In the genomic region with DNA sequence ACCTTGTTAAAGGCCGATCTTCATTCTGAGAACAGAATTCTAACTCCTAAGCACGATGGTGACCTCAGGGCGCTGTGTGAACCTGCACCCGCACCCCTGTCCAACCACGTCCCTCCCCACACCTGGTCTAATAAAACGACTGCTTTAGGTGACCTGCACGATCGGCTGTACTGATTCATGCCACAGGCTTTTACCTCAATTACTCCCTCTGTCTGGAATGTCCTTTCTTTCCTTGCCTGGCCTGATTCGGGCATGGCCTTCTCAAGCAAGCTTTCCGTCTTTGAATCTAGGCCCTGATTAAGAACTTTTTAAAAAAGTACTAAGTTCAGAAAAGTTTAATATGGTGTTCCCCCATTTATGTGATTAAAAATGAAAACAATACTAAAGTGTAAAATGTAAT, we compare ENCODE assay signal across 9 cellular contexts. TPM values are rescaled to one million over a fixed set of nuclear protein-coding genes. Genes with fewer than 3 reads are reported as not detected.
DNase-seq lines count a peak whose midpoint lies in the region; ATAC-seq and TF ChIP-seq lines count a peak whose summit lies in the region.
"Had no signal": no experiment of that assay in that cellular context is flagged by ENCODE, and none has a peak within 500 bp of the region (broad histone marks: within the 10 kb centered on the region; RNA-seq: fewer than 3 reads in every experiment).

No MANE protein-coding gene starts in this region.

- H3K36me3 Mint-ChIP-seq in naive thymus-derived CD4-positive, alpha-beta T cell: peaks cover 0 to 9% (median 0%) of the 10 kb centered on the region in 5 donors

- peak overlapping the region; percentile 87 for H3K9ac ChIP-seq in ES-I3 (ENCODE audit: low read depth, low read length)
- peak overlapping the region; percentile 93 for H3K9ac ChIP-seq in endocrine pancreas (ENCODE audit: control insufficient read depth, insufficient read depth, low read length)

- H3K4me1 ChIP-seq in ES-I3 (ENCODE audit: insufficient read depth, low read length) (peaks cover 4% of the 10 kb centered on the region), PC-9 (replicated peaks; ENCODE audit: insufficient read depth) (peaks cover 42% of the 10 kb centered on the region), endocrine pancreas (ENCODE audit: control insufficient read depth, insufficient read depth, low read length) (peaks cover 13% of the 10 kb centered on the region)
- peaks cover 13 to 17% of the 10 kb centered on the region in 2 donors for H3K4me1 ChIP-seq in naive thymus-derived CD4-positive, alpha-beta T cell (ENCODE audit: control insufficient read depth in 2 of 2, insufficient read depth in 2 of 2, low read length in 2 of 2)

- no peak for ATAC-seq in naive thymus-derived CD4-positive, alpha-beta T cell

- peaks cover 25 to 53% (median 43%) of the 10 kb centered on the region in 7 donors for H3K4me1 Mint-ChIP-seq in naive thymus-derived CD4-positive, alpha-beta T cell

- H3K9me3 Mint-ChIP-seq in naive thymus-derived CD4-positive, alpha-beta T cell: no peaks in the 10 kb centered on the region

- H3K4me2 ChIP-seq in PC-9: peak overlapping the region; percentile 100

- H3K79me2 ChIP-seq in PC-9 (ENCODE audit: low read depth): peaks cover 50% of the 10 kb centered on the region

- H2AFZ ChIP-seq in PC-9: peak overlapping the region; percentile 84

- H3K4me3 ChIP-seq in PC-9 (peak overlapping the region; percentile 93), endocrine pancreas (ENCODE audit: control insufficient read depth, insufficient read depth, low read length) (peak overlapping the region; percentile 95)
- peak overlapping the region; percentile 96 for H3K4me3 ChIP-seq in naive thymus-derived CD4-positive, alpha-beta T cell (ENCODE audit: low read length)

- no peaks in the 10 kb centered on the region for H3K9me2 ChIP-seq in PC-9 (ENCODE audit: insufficient read depth)

- peaks cover 19% of the 10 kb centered on the region for H3F3A ChIP-seq in PC-9 (ENCODE audit: insufficient read depth, low read depth)

- peak overlapping the region; percentile 91 to 100 (median 98) for H3K4me3 Mint-ChIP-seq in naive thymus-derived CD4-positive, alpha-beta T cell

- CTCF ChIA-PET in PC-9 (lab: Charles Lee) (interaction anchor here (0.6 to 1.8 kb wide), 6 partner anchors 52 to 1692 kb away, joined by 3 to 22 read pairs (median 10); no protein-coding TSS in a partner anchor), GM10248 (lab: Yijun Ruan, JAX) (interaction anchor here (1.8 to 5.3 kb wide), 3 partner anchors 9 to 172 kb away, joined by 5 to 27 read pairs (median 7); no protein-coding TSS in a partner anchor)
- CTCF ChIA-PET in naive thymus-derived CD4-positive, alpha-beta T cell (lab: Charles Lee): interaction anchor here (1.0 kb wide), 1 partner anchor 861 kb away, joined by 4 read pairs; no protein-coding TSS in a partner anchor

- no peak for TF ChIP-seq CTCF in PC-9 (conservative IDR thresholded peaks at IDR 0.05)
- no peak for TF ChIP-seq CTCF in GM10248 (IDR thresholded peaks at IDR 0.05; ENCODE audit: control extremely low read depth, extremely low read depth, low read depth, missing control alignments)

- H3K27ac Mint-ChIP-seq in naive thymus-derived CD4-positive, alpha-beta T cell: peak overlapping the region; percentile 96 to 100 (median 99)

- no TSS peak for BruUV-seq in PC-9 (replicated peaks; lab: Mats Ljungman, UMichigan)

- POLR2A ChIA-PET in PC-9 (lab: Charles Lee; ENCODE audit: unreplicated experiment) (interaction anchor here (0.6 to 1.4 kb wide), 6 partner anchors 13 to 990 kb away, joined by 3 to 16 read pairs (median 9); partner anchors contain the start of gene ATR), GM10248 (lab: Yijun Ruan, JAX) (interaction anchor here (0.6 to 0.7 kb wide), 2 partner anchors 12 to 412 kb away, joined by 3 to 4 read pairs; no protein-coding TSS in a partner anchor)
- POLR2A ChIA-PET in naive thymus-derived CD4-positive, alpha-beta T cell (lab: Charles Lee): interaction anchor here (0.8 to 2.8 kb wide), 9 partner anchors 11 to 972 kb away, joined by 3 to 36 read pairs (median 7); partner anchors contain the start of genes ATR, DIPK2A and XRN1

- intact Hi-C loops in PC-9 (cut with micrococcal nuclease; ENCODE audit: unreplicated experiment): loop anchor here (2.0 to 10.0 kb wide), 4 partner anchors 276 to 553 kb away; partner anchors contain the start of genes ATR, TRPC1 and XRN1
- intact Hi-C loops in naive thymus-derived CD4-positive, alpha-beta T cell (cut with micrococcal nuclease): loop anchor here (2.0 to 5.0 kb wide), 9 partner anchors 276 to 1124 kb away; partner anchors contain the start of genes ATP1B3 (in 2 of the 2), DIPK2A (in 1 of the 2), SLC9A9 (in 1 of the 2) and TFDP2 (in 1 of the 2)

- peak; percentile 51 to 88 for DNase-seq in PC-9
- DNase-seq in naive thymus-derived CD4-positive, alpha-beta T cell: no peak
- no peak for DNase-seq in medulla oblongata (ENCODE audit: extremely low spot score)
- no peak for DNase-seq in OCI-M1 (lab: John Stamatoyannopoulos, UW)
- DNase-seq in GM10248 (ENCODE audit: extremely low spot score): no peak
- DNase-seq in ureter (ENCODE audit: low spot score): no peak

- H3K9me3 ChIP-seq in ES-I3 (ENCODE audit: control insufficient read depth, insufficient read depth, low read length) (no peaks in the 10 kb centered on the region), PC-9 (ENCODE audit: insufficient read depth, low read depth) (no peaks in the 10 kb centered on the region), endocrine pancreas (ENCODE audit: control insufficient read depth, low read length) (no peaks in the 10 kb centered on the region)
- no peaks in the 10 kb centered on the region for H3K9me3 ChIP-seq in naive thymus-derived CD4-positive, alpha-beta T cell (ENCODE audit: control insufficient read depth in 2 of 3, low read length in 3 of 3)

- H3K27ac ChIP-seq in PC-9: peak overlapping the region; percentile 96
- peak overlapping the region; percentile 95 for H3K27ac ChIP-seq in naive thymus-derived CD4-positive, alpha-beta T cell (ENCODE audit: low read depth, low read length)

- no peaks in the 10 kb centered on the region for H3K36me3 ChIP-seq in ES-I3 (ENCODE audit: insufficient read depth, low read length)
- 0 out of 2 replicates have a peak, but pooled peaks cover under 1% of the 10 kb centered on the region for H3K36me3 ChIP-seq in PC-9 (ENCODE audit: low read depth)
- H3K36me3 ChIP-seq in endocrine pancreas (ENCODE audit: control insufficient read depth, insufficient read depth, low read length): no peaks in the 10 kb centered on the region
- peaks cover 0 to 6% (median 0%) of the 10 kb centered on the region in 3 experiments for H3K36me3 ChIP-seq in naive thymus-derived CD4-positive, alpha-beta T cell (ENCODE audit: control insufficient read depth in 2 of 3, insufficient read depth in 3 of 3, low read length in 3 of 3)

- no peaks in the 10 kb centered on the region for H3K27me3 ChIP-seq in PC-9 (ENCODE audit: insufficient read depth, low read depth)
- no peaks in the 10 kb centered on the region for H3K27me3 ChIP-seq in endocrine pancreas (ENCODE audit: control insufficient read depth, insufficient read depth, low read length)
- H3K27me3 ChIP-seq in naive thymus-derived CD4-positive, alpha-beta T cell (ENCODE audit: control insufficient read depth in 2 of 2, insufficient read depth in 2 of 2, low read length in 2 of 2): no peaks in the 10 kb centered on the region

- peaks cover 24% of the 10 kb centered on the region for H4K20me1 ChIP-seq in PC-9 (ENCODE audit: insufficient read depth)

- H3K27me3 Mint-ChIP-seq in naive thymus-derived CD4-positive, alpha-beta T cell: peaks cover 0 to 9% (median 4%) of the 10 kb centered on the region in 5 donors

RNA-seq across cellular contexts. Expression of gene U2SURP, which starts 0.8 kb away (rescaled TPM):
- total RNA-seq in PC-9 (2021): 104 and 126 TPM in 2 replicates
- 100 to 1,000 TPM; 132 to 172 (median 158) TPM for total RNA-seq in naive thymus-derived CD4-positive, alpha-beta T cell
- polyA plus RNA-seq in naive thymus-derived CD4-positive, alpha-beta T cell: 100 to 1,000 TPM in 1 of 2 donors, 10 to 100 TPM in 1; 99.9 to 142 TPM
- 125 TPM for total RNA-seq in ureter

RNA-seq across cellular contexts. Expression of gene PAQR9, which starts 37.1 kb away (rescaled TPM):
- not detected in 2 replicates for total RNA-seq in PC-9 (2021)
- total RNA-seq in naive thymus-derived CD4-positive, alpha-beta T cell: not detected
- not detected for polyA plus RNA-seq in naive thymus-derived CD4-positive, alpha-beta T cell
- not detected for total RNA-seq in ureter
- total RNA-seq: T-helper 2 cell treated with Interferon-gamma antibody and Interleukin-4, amounts not matched to agents 100 ng/mL and 5 ng/mL, for 36 hours had no signal

Comparison
In these comparisons a context has a peak if more than half of its experiments do, and no peak if none do; other contexts are left out.
1. DNase-seq: peak in PC-9 (2 of 2); none in naive thymus-derived CD4-positive, alpha-beta T cell (0 of 9), medulla oblongata (single experiment), OCI-M1 (single experiment), GM10248 (single experiment) and ureter (single experiment).
2. Peak in every context shown above with its lines, with median percentiles within 50 percentile points of each other: H3K4me3 ChIP-seq.